ENCODE assay signal across 28 cellular contexts in genomic region chr7:158452331-158452730, GRCh38.
"Had no signal": no experiment of that assay in that cellular context is flagged by ENCODE, and none has a peak within 500 bp of the region (broad histone marks: within the 10 kb centered on the region; RNA-seq: fewer than 3 reads in every experiment).

No MANE protein-coding gene starts in this region.

- H3K36me3 ChIP-seq: gastrocnemius medialis, left lung, ovary, right lobe of liver, suprapubic skin, transverse colon, vagina had no signal

- H3K27me3 ChIP-seq: dorsolateral prefrontal cortex, gastrocnemius medialis, hepatocyte, ovary, right lobe of liver, transverse colon, vagina had no signal

- ATAC-seq: esophagus mucosa; gastrocnemius medialis; left cardiac atrium; left lung; mucosa of descending colon; stimulated activated naive CD8-positive, alpha-beta T cell treated with anti-CD3 and anti-CD28 coated beads, Interleukin-15, amount 100 ng/mL, for 72 hours had no signal

- FAIRE-seq: colon, small intestine had no signal

- H2AFZ ChIP-seq: hepatocyte had no signal

- H3K4me3 ChIP-seq: dorsolateral prefrontal cortex, gastrocnemius medialis, hepatocyte, left lung, mucosa of descending colon, ovary, right lobe of liver, suprapubic skin, transverse colon, vagina had no signal

- H3K4me2 ChIP-seq: hepatocyte had no signal

- H3K27ac ChIP-seq: dorsolateral prefrontal cortex, epithelial cell of prostate, gastrocnemius medialis, hepatocyte, left lung, ovary, right lobe of liver, suprapubic skin, transverse colon, vagina had no signal

- DNase-seq: cerebellar nuclear complex; dorsolateral prefrontal cortex; effector CD4-positive, alpha-beta T cell; foreskin fibroblast; gastrocnemius medialis; left cardiac atrium; left lung; mammary epithelial cell; mucosa of descending colon; naive B cell; occipital lobe; ovary; retina; right lobe of liver; small intestine; stimulated activated CD4-positive, alpha-beta T cell treated with anti-CD3 and anti-CD28 coated beads, Interleukin-12 subunit alpha, Interleukin-12 subunit beta, amount 100 ng/mL, for 4 hours; stimulated activated CD4-positive, alpha-beta T cell treated with anti-CD3 and anti-CD28 coated beads, Interleukin-1b, Interleukin-23, amount 100 ng/mL, for 48 hours; stimulated activated CD4-positive, alpha-beta T cell treated with anti-CD3 and anti-CD28 coated beads, Interleukin-4, amount 100 ng/mL, for 1 hour; stimulated activated CD8-positive, alpha-beta memory T cell treated with anti-CD3 and anti-CD28 coated beads, Interleukin-4, amount 100 ng/mL, for 48 hours; stimulated activated naive CD4-positive, alpha-beta T cell; stimulated activated naive CD8-positive, alpha-beta T cell treated with anti-CD3 and anti-CD28 coated beads, Interleukin-15, amount 100 ng/mL, for 72 hours; transverse colon had no signal

- H3K9me3 ChIP-seq: gastrocnemius medialis, left lung, mucosa of descending colon, ovary, right lobe of liver, suprapubic skin, transverse colon, vagina had no signal

- H3K4me1 ChIP-seq: gastrocnemius medialis, left lung, right lobe of liver, suprapubic skin, transverse colon, vagina had no signal
